Comparison of ENCODE assay signal across 22 cellular contexts in the genomic region with DNA sequence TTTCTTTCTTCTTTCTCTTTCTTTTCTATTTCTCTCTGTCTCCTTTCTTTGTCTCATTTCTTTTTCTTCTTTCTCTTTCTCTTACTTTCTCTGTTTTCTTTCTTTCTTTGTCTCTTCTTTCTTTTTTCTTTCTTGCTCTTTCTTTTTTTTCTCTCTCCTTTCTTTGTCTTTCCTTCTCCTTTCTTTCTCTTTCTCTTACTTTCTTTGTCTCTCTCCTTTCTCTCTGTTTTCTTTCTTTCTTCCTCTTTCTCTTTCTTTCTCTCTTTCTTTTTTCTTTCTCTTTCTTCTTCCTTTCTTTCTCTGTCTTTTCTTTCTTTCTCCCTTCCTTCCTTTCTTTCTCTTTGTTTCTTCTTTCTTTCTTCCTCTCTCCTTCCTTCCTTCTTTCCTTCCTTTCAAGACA.
DNase-seq lines count a peak whose midpoint lies in the region; ATAC-seq and TF ChIP-seq lines count a peak whose summit lies in the region.
"Had no signal": no experiment of that assay in that cellular context is flagged by ENCODE, and none has a peak within 500 bp of the region (broad histone marks: within the 10 kb centered on the region; RNA-seq: fewer than 3 reads in every experiment).

No MANE protein-coding gene starts in this region.

- no peaks in the 10 kb centered on the region for H3K36me3 ChIP-seq in PC-3 (ENCODE audit: low read depth, low read length)
- H3K36me3 ChIP-seq: BE2C, spleen, uterus had no signal

- peak overlapping the region; percentile 39 for H3K4me3 Mint-ChIP-seq in activated CD4-positive, alpha-beta T cell treated with anti-CD3 and anti-CD28 coated beads for 36 hours
- H3K4me3 Mint-ChIP-seq in natural killer cell = peak overlapping the region; percentile 70
- no peak overlapping the region for H3K4me3 Mint-ChIP-seq in activated CD4-positive, alpha-beta memory T cell treated with anti-CD3 and anti-CD28 coated beads, Interleukin-2, amount 10 ng/mL, durations not matched to agents 7 days and 5 days

- intact Hi-C loops in activated CD4-positive, alpha-beta T cell treated with anti-CD3 and anti-CD28 coated beads for 36 hours (cut with DNase I, micrococcal nuclease) = no loop called here
- intact Hi-C loops in natural killer cell (cut with micrococcal nuclease) (no loop called here), PC-3 (cut with micrococcal nuclease) (no loop called here)

- peak overlapping the region; percentile 10 for H3K27ac Mint-ChIP-seq in activated CD4-positive, alpha-beta T cell treated with anti-CD3 and anti-CD28 coated beads for 36 hours
- peak overlapping the region; percentile 50 to 77 for H3K27ac Mint-ChIP-seq in activated naive CD4-positive, alpha-beta T cell treated with anti-CD3 and anti-CD28 coated beads, Interleukin-2, amount 50 U/mL, for 72 hours
- no peak overlapping the region for H3K27ac Mint-ChIP-seq in natural killer cell
- no peak overlapping the region for H3K27ac Mint-ChIP-seq in activated CD4-positive, alpha-beta memory T cell treated with anti-CD3 and anti-CD28 coated beads, Interleukin-2, amount 10 ng/mL, durations not matched to agents 7 days and 5 days

- H3K27me3 Mint-ChIP-seq in activated CD4-positive, alpha-beta T cell treated with anti-CD3 and anti-CD28 coated beads for 36 hours = peaks cover 8% of the 10 kb centered on the region
- H3K27me3 Mint-ChIP-seq in natural killer cell (ENCODE audit: low read depth in 2 of 2) = peaks cover 7 to 13% of the 10 kb centered on the region in 2 donors
- peaks cover 3% of the 10 kb centered on the region for H3K27me3 Mint-ChIP-seq in activated CD4-positive, alpha-beta memory T cell treated with anti-CD3 and anti-CD28 coated beads, Interleukin-2, amount 10 ng/mL, durations not matched to agents 7 days and 5 days

- H3K79me2 ChIP-seq in PC-3 (ENCODE audit: low read length) = no peaks in the 10 kb centered on the region

- no peaks in the 10 kb centered on the region for H3K9me3 ChIP-seq in PC-3 (ENCODE audit: low read length)
- H3K9me3 ChIP-seq: BE2C, uterus had no signal

- H3K36me3 Mint-ChIP-seq in activated CD4-positive, alpha-beta T cell treated with anti-CD3 and anti-CD28 coated beads for 36 hours (ENCODE audit: low read depth) = no peaks in the 10 kb centered on the region
- peaks cover 0 to 4% of the 10 kb centered on the region in 2 donors for H3K36me3 Mint-ChIP-seq in activated naive CD4-positive, alpha-beta T cell treated with anti-CD3 and anti-CD28 coated beads, Interleukin-2, amount 50 U/mL, for 72 hours
- H3K36me3 Mint-ChIP-seq in natural killer cell = no peaks in the 10 kb centered on the region
- H3K36me3 Mint-ChIP-seq in activated CD4-positive, alpha-beta memory T cell treated with anti-CD3 and anti-CD28 coated beads, Interleukin-2, amount 10 ng/mL, durations not matched to agents 7 days and 5 days (ENCODE audit: low read depth) = no peaks in the 10 kb centered on the region

- no peak overlapping the region for H3K4me2 ChIP-seq in PC-3 (ENCODE audit: low read length)
- H3K4me2 ChIP-seq: PC-9 had no signal

- CTCF ChIA-PET in activated CD4-positive, alpha-beta T cell treated with anti-CD3 and anti-CD28 coated beads for 36 hours (lab: Charles Lee) = no interaction called here
- CTCF ChIA-PET in activated CD4-positive, alpha-beta memory T cell treated with anti-CD3 and anti-CD28 coated beads, Interleukin-2, amount 10 ng/mL, durations not matched to agents 7 days and 5 days (lab: Charles Lee) = no interaction called here
- CTCF ChIA-PET in PC-3 (lab: Charles Lee) = no interaction called here

- H3K9me3 Mint-ChIP-seq in activated CD4-positive, alpha-beta T cell treated with anti-CD3 and anti-CD28 coated beads for 36 hours (ENCODE audit: low read depth) = no peaks in the 10 kb centered on the region
- H3K9me3 Mint-ChIP-seq in activated naive CD4-positive, alpha-beta T cell treated with anti-CD3 and anti-CD28 coated beads, Interleukin-2, amount 50 U/mL, for 72 hours = no peaks in the 10 kb centered on the region
- no peaks in the 10 kb centered on the region for H3K9me3 Mint-ChIP-seq in natural killer cell
- H3K9me3 Mint-ChIP-seq in activated CD4-positive, alpha-beta memory T cell treated with anti-CD3 and anti-CD28 coated beads, Interleukin-2, amount 10 ng/mL, durations not matched to agents 7 days and 5 days = peaks cover 12% of the 10 kb centered on the region

- no peaks in the 10 kb centered on the region for H4K20me1 ChIP-seq in PC-3 (ENCODE audit: low read length)

- no peaks in the 10 kb centered on the region for H3K4me1 ChIP-seq in PC-3 (ENCODE audit: insufficient read depth, low read length)
- H3K4me1 ChIP-seq: BE2C, uterus had no signal

- no peaks in the 10 kb centered on the region for H3K9me2 ChIP-seq in PC-3 (replicated peaks; ENCODE audit: low read length)

- POLR2A ChIA-PET in activated CD4-positive, alpha-beta T cell treated with anti-CD3 and anti-CD28 coated beads for 36 hours (lab: Charles Lee) = no interaction called here
- POLR2A ChIA-PET in activated CD4-positive, alpha-beta memory T cell treated with anti-CD3 and anti-CD28 coated beads, Interleukin-2, amount 10 ng/mL, durations not matched to agents 7 days and 5 days (lab: Charles Lee) = no interaction called here
- POLR2A ChIA-PET in PC-3 (lab: Charles Lee; ENCODE audit: unreplicated experiment) = no interaction called here

- no peak for TF ChIP-seq CTCF in GM12865 (IDR thresholded peaks at IDR 0.05; ENCODE audit: insufficient read depth, low read depth, low read length, missing control alignments)
- TF ChIP-seq CTCF in natural killer cell (IDR thresholded peaks at IDR 0.05) = peak; percentile 26
- no peak for TF ChIP-seq CTCF in PC-3 (conservative IDR thresholded peaks at IDR 0.05; ENCODE audit: low read depth, low read length)

- H3K9ac ChIP-seq in PC-3 (ENCODE audit: low read length) = no peak overlapping the region
- H3K9ac ChIP-seq: GM23248 had no signal

- H2AFZ ChIP-seq in PC-3 (ENCODE audit: low read length) = no peak overlapping the region
- H2AFZ ChIP-seq: GM23248, PC-9 had no signal

- no peaks in the 10 kb centered on the region for H3F3A ChIP-seq in PC-3 (ENCODE audit: low read length, unreplicated experiment)

- ATAC-seq in activated CD4-positive, alpha-beta T cell treated with anti-CD3 and anti-CD28 coated beads for 36 hours = no peak
- ATAC-seq in activated naive CD4-positive, alpha-beta T cell treated with anti-CD3 and anti-CD28 coated beads, Interleukin-2, amount 50 U/mL, for 72 hours = no peak
- ATAC-seq in natural killer cell (no peak), PC-3 (no peak)
- ATAC-seq: esophagus mucosa had no signal

- no peak for DNase-seq in activated CD4-positive, alpha-beta T cell treated with anti-CD3 and anti-CD28 coated beads for 36 hours
- no peak for DNase-seq in activated CD4-positive, alpha-beta T cell treated with anti-CD3 and anti-CD28 coated beads, Interleukin-2, amount 50 U/mL, for 1 hour
- DNase-seq in GM12865 (ENCODE audit: low read depth) (no peak), natural killer cell (no peak), NCI-H524 treated with DMSO at 0.1 percent for 48 hours (lab: John Stamatoyannopoulos, UW) (no peak), PC-3 (no peak)
- DNase-seq in activated naive CD4-positive, alpha-beta T cell treated with anti-CD3 and anti-CD28 coated beads, Interleukin-2, amount 50 U/mL, for 72 hours (ENCODE audit: low spot score in 2 of 2) = no peak
- DNase-seq in activated CD4-positive, alpha-beta memory T cell treated with anti-CD3 and anti-CD28 coated beads, Interleukin-2, amount 10 ng/mL, durations not matched to agents 7 days and 5 days = no peak
- DNase-seq: activated gamma-delta T cell; BE2C; effector CD8-positive, alpha-beta T cell; GM23248; hypothalamus; NCI-H1694; NCI-H82; nucleus accumbens; PC-9; SIG-M5; stimulated activated CD4-positive, alpha-beta T cell treated with anti-CD3 and anti-CD28 coated beads, Interleukin-4, amount 100 ng/mL, for 24 hours; uterus had no signal

- BruUV-seq in PC-3 (replicated peaks; lab: Mats Ljungman, UMichigan) = no TSS peak

- peaks cover 33% of the 10 kb centered on the region for H3K27me3 ChIP-seq in PC-3 (ENCODE audit: low read length)
- H3K27me3 ChIP-seq: BE2C, uterus had no signal

- H3K4me3 ChIP-seq in GM12865 (ENCODE audit: low read depth, low read length) (peak overlapping the region; percentile 16; the same call in 1 of the 2 replicates), PC-3 (ENCODE audit: low read length) (no peak overlapping the region)
- H3K4me3 ChIP-seq: GM23248, PC-9, uterus had no signal

- no peak overlapping the region for H3K27ac ChIP-seq in PC-3 (ENCODE audit: low read length)
- H3K27ac ChIP-seq: GM23248, PC-9, uterus had no signal

- peaks cover 19% of the 10 kb centered on the region for H3K4me1 Mint-ChIP-seq in activated CD4-positive, alpha-beta T cell treated with anti-CD3 and anti-CD28 coated beads for 36 hours
- peaks cover 17 to 19% of the 10 kb centered on the region in 2 donors for H3K4me1 Mint-ChIP-seq in natural killer cell
- H3K4me1 Mint-ChIP-seq in activated CD4-positive, alpha-beta memory T cell treated with anti-CD3 and anti-CD28 coated beads, Interleukin-2, amount 10 ng/mL, durations not matched to agents 7 days and 5 days = peaks cover 13% of the 10 kb centered on the region

Comparison
In these comparisons a context has a peak if more than half of its experiments do, and no peak if none do; other contexts are left out.
1. H3K27ac Mint-ChIP-seq: peak in activated CD4-positive, alpha-beta T cell treated with anti-CD3 and anti-CD28 coated beads for 36 hours (single experiment) and activated naive CD4-positive, alpha-beta T cell treated with anti-CD3 and anti-CD28 coated beads, Interleukin-2, amount 50 U/mL, for 72 hours (2 of 2); none in natural killer cell (0 of 2) and activated CD4-positive, alpha-beta memory T cell treated with anti-CD3 and anti-CD28 coated beads, Interleukin-2, amount 10 ng/mL, durations not matched to agents 7 days and 5 days (single experiment).